In the genomic region with DNA sequence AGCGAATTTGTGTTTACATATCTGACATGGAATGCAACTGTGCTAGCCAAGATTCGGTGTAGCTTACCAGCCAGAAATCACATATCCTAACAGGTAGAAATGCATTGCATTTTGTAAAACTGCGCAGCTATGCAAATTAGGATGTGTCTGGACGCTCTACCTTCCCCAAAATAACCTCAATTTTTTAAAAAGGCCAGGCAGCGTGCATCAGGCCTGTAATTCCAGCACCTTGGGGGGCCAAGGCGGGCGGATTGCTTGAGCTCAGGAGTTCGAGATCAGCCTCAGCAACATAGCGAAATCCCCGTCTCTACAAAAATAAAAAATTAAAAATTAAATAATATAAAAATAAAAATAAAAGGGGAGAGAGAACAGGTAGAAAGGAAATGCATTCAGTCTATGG, we compare ENCODE assay signal across 8 cellular contexts.
A peak's percentile ranks its signal among the peaks of the same experiment; 100 is the strongest.
DNase-seq lines count a peak whose midpoint lies in the region; ATAC-seq and TF ChIP-seq lines count a peak whose summit lies in the region.

No MANE protein-coding gene starts in this region.

- TF ChIP-seq CTCF in colonic mucosa (IDR thresholded peaks at IDR 0.05) = no peak

- ATAC-seq in HG03342 (IDR thresholded peaks at IDR 0.05; ENCODE audit: unreplicated experiment) (no peak), HG02623 (IDR thresholded peaks at IDR 0.05; ENCODE audit: unreplicated experiment) (no peak)

- H3K4me1 ChIP-seq in ACC112 (ENCODE audit: control insufficient read depth, insufficient read depth, low read length, unreplicated experiment) (peaks cover 8% of the 10 kb centered on the region), colonic mucosa (no peaks in the 10 kb centered on the region), mucosa of stomach (ENCODE audit: control insufficient read depth, insufficient read depth, low read length) (no peaks in the 10 kb centered on the region)

- H3K4me3 ChIP-seq in ACC112 (ENCODE audit: low read depth, low read length) = peak overlapping the region; percentile 89
- H3K4me3 ChIP-seq in Jurkat, Clone E6-1 (ENCODE audit: low read length) = peak overlapping the region; percentile 85
- H3K4me3 ChIP-seq in colonic mucosa = peak overlapping the region; percentile 55
- H3K4me3 ChIP-seq in mucosa of stomach (ENCODE audit: low read length) = no peak overlapping the region

- intact Hi-C loops in colonic mucosa (cut with DNase I) = no loop called here

- H3K79me2 ChIP-seq in ACC112 (ENCODE audit: control insufficient read depth, insufficient read depth, low read length, unreplicated experiment) = peaks cover 18% of the 10 kb centered on the region

- no peaks in the 10 kb centered on the region for H3K36me3 ChIP-seq in ACC112 (ENCODE audit: insufficient read depth, low read length)
- H3K36me3 ChIP-seq in colonic mucosa = no peaks in the 10 kb centered on the region
- no peaks in the 10 kb centered on the region for H3K36me3 ChIP-seq in mucosa of stomach (ENCODE audit: control insufficient read depth, insufficient read depth, low read length)

- H3K9me3 ChIP-seq in colonic mucosa (no peaks in the 10 kb centered on the region), mucosa of stomach (ENCODE audit: control insufficient read depth, low read length) (no peaks in the 10 kb centered on the region)

- H3K27me3 ChIP-seq in ACC112 (ENCODE audit: insufficient read depth, low read length) (no peaks in the 10 kb centered on the region), colonic mucosa (no peaks in the 10 kb centered on the region), mucosa of stomach (ENCODE audit: control insufficient read depth, insufficient read depth, low read length) (no peaks in the 10 kb centered on the region)

- DNase-seq in Jurkat, Clone E6-1 (ENCODE audit: low read depth, low spot score) = no peak
- DNase-seq in colonic mucosa = no peak
- DNase-seq in activated gamma-delta T cell treated with Interleukin-2 at 50 U/mL for 16 hours = no peak
- DNase-seq in NCI-H1417 treated with DMSO at 0.1 percent for 48 hours (lab: John Stamatoyannopoulos, UW) = no peak

- H2AFZ ChIP-seq in ACC112 (ENCODE audit: low read length, unreplicated experiment) = no peak overlapping the region

- peak overlapping the region; percentile 87 for H3K27ac ChIP-seq in ACC112 (ENCODE audit: low read depth, low read length)
- H3K27ac ChIP-seq in colonic mucosa = peak overlapping the region; percentile 93

- H3K9ac ChIP-seq in colonic mucosa (ENCODE audit: low read depth in 2 of 2, low read length in 2 of 2) = peak overlapping the region; percentile 89 to 96
- H3K9ac ChIP-seq in mucosa of stomach (ENCODE audit: low read length) = peak overlapping the region; percentile 89
